8 cellular contexts compared by ENCODE assay signal in the genomic region with DNA sequence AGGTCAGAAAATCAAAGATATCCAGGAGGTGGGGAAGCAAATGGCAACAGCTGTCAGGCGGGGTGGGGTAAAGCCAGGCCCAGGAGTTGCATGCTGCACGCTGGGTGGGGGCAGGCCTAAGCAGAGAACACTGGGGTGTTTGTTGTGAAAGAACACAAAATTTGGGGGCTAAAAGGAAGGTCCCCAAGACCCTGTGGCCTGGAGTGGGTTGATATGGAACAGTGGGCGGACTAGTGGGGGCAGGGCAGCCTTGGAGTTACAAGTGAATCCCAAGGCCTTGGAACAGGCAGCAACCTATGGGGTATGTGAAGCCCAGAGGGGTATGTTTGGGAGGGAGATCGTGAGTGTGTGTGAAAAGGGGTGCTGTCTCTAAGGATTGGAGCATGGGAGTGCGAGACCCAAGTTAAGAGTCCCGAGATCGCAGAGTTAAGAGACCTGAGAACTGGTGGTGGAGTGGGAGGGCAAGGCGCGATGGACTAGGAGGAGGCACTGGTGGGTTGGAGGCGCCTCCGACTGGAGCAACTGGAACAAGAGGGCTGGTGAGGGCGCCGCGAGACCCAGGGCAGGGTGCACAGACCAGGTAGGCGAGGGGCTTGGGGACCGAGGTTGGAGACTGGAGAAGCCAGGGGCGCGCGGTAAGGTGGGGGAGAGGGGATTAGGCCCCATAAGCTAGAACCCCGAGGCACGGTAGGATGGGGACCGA. TPM values are rescaled to one million over a fixed set of nuclear protein-coding genes. Genes with fewer than 3 reads are reported as not detected.
A peak's percentile ranks its signal among the peaks of the same experiment; 100 is the strongest.
DNase-seq lines count a peak whose midpoint lies in the region; ATAC-seq, FAIRE-seq and TF ChIP-seq lines count a peak whose summit lies in the region.

No MANE protein-coding gene starts in this region.

- H3K27me3 ChIP-seq in bronchial epithelial cell (ENCODE audit: control insufficient read depth, insufficient read depth, low read length): no peaks in the 10 kb centered on the region

- H3K9me2 ChIP-seq in OCI-LY7 (ENCODE audit: insufficient read depth, low read length): no peaks in the 10 kb centered on the region

- no TSS peak for BruUV-seq in OCI-LY7 (replicated peaks; lab: Mats Ljungman, UMichigan)

- peaks cover 25% of the 10 kb centered on the region for H3K4me1 ChIP-seq in OCI-LY7 (ENCODE audit: insufficient read depth, low read length, poor library complexity, severe bottlenecking)

- FAIRE-seq in bronchial epithelial cell (lab: Jason Lieb, UNC): no peak

- peak overlapping the region; percentile 58 for H2AFZ ChIP-seq in OCI-LY7 (ENCODE audit: low read length)

- H3K4me2 ChIP-seq in OCI-LY7 (ENCODE audit: low read length): peak overlapping the region; percentile 92

- H3K36me3 ChIP-seq in OCI-LY7 (ENCODE audit: insufficient read depth, low read length): peaks cover 27% of the 10 kb centered on the region
- peaks cover 26% of the 10 kb centered on the region for H3K36me3 ChIP-seq in bronchial epithelial cell (ENCODE audit: control insufficient read depth, insufficient read depth, low read length)

- H3K9me3 Mint-ChIP-seq in stimulated activated naive CD8-positive, alpha-beta T cell treated with anti-CD3 and anti-CD28 coated beads, Interleukin-15, Interleukin-2, amounts not matched to agents 100 ng/mL and 50 ng/mL, for 24 hours: no peaks in the 10 kb centered on the region

- peak overlapping the region; percentile 90 for H3K4me3 Mint-ChIP-seq in stimulated activated naive CD8-positive, alpha-beta T cell treated with anti-CD3 and anti-CD28 coated beads, Interleukin-15, Interleukin-2, amounts not matched to agents 100 ng/mL and 50 ng/mL, for 24 hours

- peak overlapping the region; percentile 96 for H3K27ac Mint-ChIP-seq in stimulated activated naive CD8-positive, alpha-beta T cell treated with anti-CD3 and anti-CD28 coated beads, Interleukin-15, Interleukin-2, amounts not matched to agents 100 ng/mL and 50 ng/mL, for 24 hours

- POLR2A ChIA-PET in HEK293T (lab: Yijun Ruan, JAX) (interaction anchor here (0.7 to 2.9 kb wide), 15 partner anchors 11 to 425 kb away, joined by 3 to 26 read pairs (median 7); a partner anchor contains a TSS), OCI-LY7 (lab: Charles Lee) (interaction anchor here (1.8 to 2.4 kb wide), 2 partner anchors 8 to 69 kb away, joined by 5 to 6 read pairs; a partner anchor contains a TSS)

- H3K4me3 ChIP-seq in OCI-LY7 (ENCODE audit: low read depth, low read length, poor library complexity, severe bottlenecking) (peak overlapping the region; percentile 77), bronchial epithelial cell (ENCODE audit: low read depth, low read length) (peak overlapping the region; percentile 61)

- ATAC-seq in left colon: peak; percentile 46

- no peaks in the 10 kb centered on the region for H3K27me3 Mint-ChIP-seq in stimulated activated naive CD8-positive, alpha-beta T cell treated with anti-CD3 and anti-CD28 coated beads, Interleukin-15, Interleukin-2, amounts not matched to agents 100 ng/mL and 50 ng/mL, for 24 hours

- intact Hi-C loops in OCI-LY7 (cut with micrococcal nuclease; ENCODE audit: unreplicated experiment): loop anchor here (2.0 kb wide), 1 partner anchor 38 kb away; a partner anchor contains a TSS
- intact Hi-C loops in left colon (cut with DNase I, micrococcal nuclease): no loop called here

- H4K20me1 ChIP-seq in OCI-LY7 (ENCODE audit: insufficient read depth, low read length): no peaks in the 10 kb centered on the region

- DNase-seq in GM03348 (ENCODE audit: low spot score): peak; percentile 53
- DNase-seq in HEK293T (ENCODE audit: extremely low spot score): peak; percentile 31
- peak; percentile 24 for DNase-seq in OCI-LY7 (ENCODE audit: low spot score)
- no peak for DNase-seq in bronchial epithelial cell (ENCODE audit: low read depth)
- DNase-seq in left colon: peak; percentile 36 to 41
- DNase-seq in activated gamma-delta T cell treated with Interleukin-2 at 50 U/mL for 16 hours: no peak
- DNase-seq in SHP77 treated with DMSO at 0.1 percent for 48 hours (lab: John Stamatoyannopoulos, UW): no peak

- H3K27ac ChIP-seq in OCI-LY7 (ENCODE audit: low read depth, low read length, poor library complexity, severe bottlenecking): peak overlapping the region; percentile 57

- CTCF ChIA-PET in HEK293T (lab: Yijun Ruan, JAX) (interaction anchor here (0.7 kb wide), 1 partner anchor 152 kb away, joined by 3 read pairs; no protein-coding TSS in a partner anchor), OCI-LY7 (lab: Charles Lee; ENCODE audit: unreplicated experiment) (no interaction called here)

- H3K9me3 ChIP-seq in OCI-LY7 (ENCODE audit: low read length): no peaks in the 10 kb centered on the region

- H3K79me2 ChIP-seq in OCI-LY7 (ENCODE audit: insufficient read depth, low read depth, low read length): peaks cover 6% of the 10 kb centered on the region; the same call in 1 of the 2 replicates

- TF ChIP-seq CTCF in OCI-LY7 (conservative IDR thresholded peaks at IDR 0.05; ENCODE audit: low read length) (no peak), bronchial epithelial cell (IDR thresholded peaks at IDR 0.05; ENCODE audit: insufficient read depth, low read length, severe bottlenecking) (no peak)

- H3K4me1 Mint-ChIP-seq in stimulated activated naive CD8-positive, alpha-beta T cell treated with anti-CD3 and anti-CD28 coated beads, Interleukin-15, Interleukin-2, amounts not matched to agents 100 ng/mL and 50 ng/mL, for 24 hours (ENCODE audit: low read depth): peaks cover 44% of the 10 kb centered on the region

- peaks cover 38% of the 10 kb centered on the region for H3K36me3 Mint-ChIP-seq in stimulated activated naive CD8-positive, alpha-beta T cell treated with anti-CD3 and anti-CD28 coated beads, Interleukin-15, Interleukin-2, amounts not matched to agents 100 ng/mL and 50 ng/mL, for 24 hours (ENCODE audit: low read depth)

TF ChIP-seq in HEK293T, 16 proteins besides CTCF, POLR2A, EP300 and RAD21:
- TF ChIP-seq, protein P1, sequence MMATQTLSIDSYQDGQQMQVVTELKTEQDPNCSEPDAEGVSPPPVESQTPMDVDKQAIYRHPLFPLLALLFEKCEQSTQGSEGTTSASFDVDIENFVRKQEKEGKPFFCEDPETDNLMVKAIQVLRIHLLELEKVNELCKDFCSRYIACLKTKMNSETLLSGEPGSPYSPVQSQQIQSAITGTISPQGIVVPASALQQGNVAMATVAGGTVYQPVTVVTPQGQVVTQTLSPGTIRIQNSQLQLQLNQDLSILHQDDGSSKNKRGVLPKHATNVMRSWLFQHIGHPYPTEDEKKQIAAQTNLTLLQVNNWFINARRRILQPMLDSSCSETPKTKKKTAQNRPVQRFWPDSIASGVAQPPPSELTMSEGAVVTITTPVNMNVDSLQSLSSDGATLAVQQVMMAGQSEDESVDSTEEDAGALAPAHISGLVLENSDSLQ (IDR thresholded peaks at IDR 0.05): no peak
- peak; percentile 42 for TF ChIP-seq L3MBTL2 (conservative IDR thresholded peaks at IDR 0.05)

RNA-seq across cellular contexts. Expression of a gene that starts 0.7 kb away (rescaled TPM):
- total RNA-seq in OCI-LY7 (2014; rRNA removed; shearing (Covaris generic)): 14.1 and 16.9 TPM in 2 replicates
- total RNA-seq in OCI-LY7 (2022): 14.9 and 18.6 TPM in 2 replicates
- 16.9 and 20.5 TPM in 2 replicates for total RNA-seq in bronchial epithelial cell
- 10 to 100 TPM; 14.9 to 15.3 TPM for total RNA-seq in left colon

RNA-seq across cellular contexts. Expression of a gene that starts 6.2 kb away (rescaled TPM):
- 25.8 and 31.8 TPM in 2 replicates for total RNA-seq in OCI-LY7 (2014; rRNA removed; shearing (Covaris generic))
- total RNA-seq in OCI-LY7 (2022) (76.9 and 81.7 TPM in 2 replicates), bronchial epithelial cell (32.8 and 50.3 TPM in 2 replicates), left colon (10 to 100 TPM; 62.5 to 75.0 TPM)

RNA-seq across cellular contexts. Expression of a gene that starts 6.4 kb away (rescaled TPM):
- 15.0 and 16.4 TPM in 2 replicates for total RNA-seq in OCI-LY7 (2014; rRNA removed; shearing (Covaris generic))
- 22.5 and 25.2 TPM in 2 replicates for total RNA-seq in OCI-LY7 (2022)
- 10.4 and 14.5 TPM in 2 replicates for total RNA-seq in bronchial epithelial cell
- total RNA-seq in left colon: 100 to 1,000 TPM; 109 to 122 TPM

RNA-seq across cellular contexts. Expression of a gene that starts 23.1 kb away (rescaled TPM):
- 12.7 and 18.5 TPM in 2 replicates for total RNA-seq in OCI-LY7 (2014; rRNA removed; shearing (Covaris generic))
- 12.0 and 13.0 TPM in 2 replicates for total RNA-seq in OCI-LY7 (2022)
- total RNA-seq in bronchial epithelial cell: 53.2 and 69.5 TPM in 2 replicates
- total RNA-seq in left colon: 1 to 10 TPM; 8.0 to 9.7 TPM

RNA-seq across cellular contexts. Expression of a gene that starts 31.6 kb away (rescaled TPM):
- total RNA-seq in OCI-LY7 (2014; rRNA removed; shearing (Covaris generic)): 61.1 and 72.6 TPM in 2 replicates
- 66.7 and 75.9 TPM in 2 replicates for total RNA-seq in OCI-LY7 (2022)
- 84.7 and 97.1 TPM in 2 replicates for total RNA-seq in bronchial epithelial cell
- total RNA-seq in left colon: 10 to 100 TPM; 33.6 to 45.8 TPM

Comparison
In these comparisons a context has a peak if more than half of its experiments do, and no peak if none do; other contexts are left out.
1. DNase-seq: peak in GM03348 (single experiment), HEK293T (single experiment), OCI-LY7 (single experiment) and left colon (2 of 2); none in bronchial epithelial cell (single experiment), activated gamma-delta T cell treated with Interleukin-2 at 50 U/mL for 16 hours (single experiment) and SHP77 treated with DMSO at 0.1 percent for 48 hours (single experiment).